ENCODE assay signal across 16 cellular contexts in genomic region chr16:46632778-46633733, GRCh38. TPM values are rescaled to one million over a fixed set of nuclear protein-coding genes. Genes with fewer than 3 reads are reported as not detected.
DNase-seq lines count a peak whose midpoint lies in the region; ATAC-seq and TF ChIP-seq lines count a peak whose summit lies in the region.
"Had no signal": no experiment of that assay in that cellular context is flagged by ENCODE, and none has a peak within 500 bp of the region (broad histone marks: within the 10 kb centered on the region; RNA-seq: fewer than 3 reads in every experiment).

No MANE protein-coding gene starts in this region.

- H3K27ac ChIP-seq in KMS-11 = peak overlapping the region; percentile 69
- H3K27ac ChIP-seq: body of pancreas, lower lobe of right lung had no signal

- no peaks in the 10 kb centered on the region for H3K9me3 ChIP-seq in Caco-2
- H3K9me3 ChIP-seq: body of pancreas, lower lobe of right lung had no signal

- H3K27me3 Mint-ChIP-seq in Caco-2 (ENCODE audit: insufficient read depth, unreplicated experiment) (no peaks in the 10 kb centered on the region), Calu3 (ENCODE audit: unreplicated experiment) (peaks cover 43% of the 10 kb centered on the region)
- H3K27me3 Mint-ChIP-seq: stimulated activated memory B cell treated with anti-CD40 and anti-IgM and Interleukin-4, amounts not matched to agents 10 μg/mL and 1 μg/mL and 100 μg/mL, for 72 hours had no signal

- H3K27me3 ChIP-seq in Caco-2 (replicated peaks; ENCODE audit: control insufficient read depth, insufficient read depth, low read length) (no peaks in the 10 kb centered on the region), KMS-11 (ENCODE audit: insufficient read depth, low read depth) (no peaks in the 10 kb centered on the region)
- H3K27me3 ChIP-seq: body of pancreas had no signal

- H4K20me1 ChIP-seq in KMS-11 (ENCODE audit: insufficient read depth) = no peaks in the 10 kb centered on the region

- peak overlapping the region; percentile 41; the same call in 1 of the 2 replicates for H3K9ac ChIP-seq in KMS-11

- peak overlapping the region; percentile 44; the same call in 1 of the 2 replicates for H2AFZ ChIP-seq in KMS-11 (ENCODE audit: low read depth)

- H3K79me2 ChIP-seq in KMS-11 (ENCODE audit: insufficient read depth, low read depth) = no peaks in the 10 kb centered on the region

- TSS peak; percentile 38 for BruUV-seq in Caco-2 (replicated peaks; lab: Mats Ljungman, UMichigan)
- no TSS peak for BruUV-seq in Calu3 (replicated peaks; lab: Mats Ljungman, UMichigan)

- TF ChIP-seq CTCF in Caco-2 (IDR thresholded peaks at IDR 0.05; ENCODE audit: insufficient read depth in 1 of 2, low read depth in 1 of 2, low read length in 1 of 2, severe bottlenecking in 1 of 2, unreplicated experiment in 1 of 2) (no peak), KMS-11 (conservative IDR thresholded peaks at IDR 0.05; ENCODE audit: low read depth, low read length) (no peak), Calu3 (IDR thresholded peaks at IDR 0.05; ENCODE audit: unreplicated experiment) (no peak)

- H3K36me3 Mint-ChIP-seq in Caco-2 (ENCODE audit: insufficient read depth, unreplicated experiment) (no peaks in the 10 kb centered on the region), Calu3 (ENCODE audit: insufficient read depth, unreplicated experiment) (no peaks in the 10 kb centered on the region)

- intact Hi-C loops in Caco-2 (cut with micrococcal nuclease; ENCODE audit: unreplicated experiment) (loop anchor here (5.0 kb wide), 1 partner anchor 174 kb away; no protein-coding TSS in a partner anchor), Calu3 (cut with micrococcal nuclease; ENCODE audit: unreplicated experiment) (no loop called here)

- peak overlapping the region; percentile 53 for H3K4me2 ChIP-seq in KMS-11

- ATAC-seq in GM19463 (IDR thresholded peaks at IDR 0.05; ENCODE audit: unreplicated experiment) = no peak
- ATAC-seq: body of pancreas; lower lobe of right lung; stimulated activated memory B cell treated with anti-CD40 and anti-IgM and Interleukin-4, amounts not matched to agents 10 μg/mL and 1 μg/mL and 100 μg/mL, for 72 hours had no signal

- DNase-seq in Caco-2 (peak; percentile 60 to 61), SK-N-DZ (ENCODE audit: low spot score) (peak; percentile 87), iPS-NIHi7 (ENCODE audit: extremely low spot score) (peak; percentile 70), T-helper 2 cell (no peak), Calu3 (no peak)
- no peak for DNase-seq in activated effector memory CD4-positive, alpha-beta T cell treated with anti-CD3 and anti-CD28 coated beads, Interleukin-2, amount 50 U/mL, for 16 hours
- DNase-seq: activated CD4-positive, alpha-beta T cell treated with anti-CD3 and anti-CD28 coated beads for 48 hours; body of pancreas; effector memory CD4-positive, alpha-beta T cell; lower lobe of right lung; NCI-H1436 treated with DMSO at 0.1 percent for 48 hours; T-helper 1 cell had no signal

- H3K4me3 Mint-ChIP-seq in Caco-2 (ENCODE audit: unreplicated experiment) (peak overlapping the region; percentile 71), Calu3 (ENCODE audit: low read depth, unreplicated experiment) (no peak overlapping the region)
- H3K4me3 Mint-ChIP-seq: stimulated activated memory B cell treated with anti-CD40 and anti-IgM and Interleukin-4, amounts not matched to agents 10 μg/mL and 1 μg/mL and 100 μg/mL, for 72 hours had no signal

- H3K4me1 ChIP-seq in Caco-2 = peaks cover 6% of the 10 kb centered on the region; the same call in 1 of the 2 replicates
- H3K4me1 ChIP-seq in KMS-11 (ENCODE audit: low read depth, poor library complexity, severe bottlenecking) = peaks cover 15% of the 10 kb centered on the region
- H3K4me1 ChIP-seq: body of pancreas, lower lobe of right lung had no signal

- peak overlapping the region; percentile 27 for H3K4me3 ChIP-seq in Caco-2 (ENCODE audit: low read depth, low read length)
- no peak overlapping the region for H3K4me3 ChIP-seq in KMS-11 (IDR thresholded peaks at IDR 0.05; ENCODE audit: insufficient read depth, low read depth, low read length)
- H3K4me3 ChIP-seq: body of pancreas, lower lobe of right lung had no signal

- H3K9me3 Mint-ChIP-seq in Caco-2 (ENCODE audit: unreplicated experiment) (no peaks in the 10 kb centered on the region), Calu3 (ENCODE audit: low read depth, unreplicated experiment) (no peaks in the 10 kb centered on the region)
- H3K9me3 Mint-ChIP-seq: activated T-helper 2 cell treated with anti-CD3 and anti-CD28 coated beads, Interferon-gamma antibody, Interleukin-2, Interleukin-4, amounts not matched to agents 10 μg/mL and 5 μg/mL and 100 μg/mL, durations not matched to agents 14 hours and 24 hours and 36 hours; stimulated activated memory B cell treated with anti-CD40 and anti-IgM and Interleukin-4, amounts not matched to agents 10 μg/mL and 1 μg/mL and 100 μg/mL, for 72 hours had no signal

- H3K4me1 Mint-ChIP-seq in Caco-2 (ENCODE audit: low read depth, unreplicated experiment) (no peaks in the 10 kb centered on the region), Calu3 (ENCODE audit: low read depth, unreplicated experiment) (peaks cover 11% of the 10 kb centered on the region)

- POLR2A ChIA-PET in Caco-2 (lab: Charles Lee) = interaction anchor here (0.6 to 0.9 kb wide), 2 partner anchors 12 to 57 kb away, joined by 3 to 5 read pairs; partner anchors contain the start of genes ORC6 and SHCBP1

- no peaks in the 10 kb centered on the region for H3K36me3 ChIP-seq in Caco-2 (ENCODE audit: control insufficient read depth, insufficient read depth, low read length)
- no peaks in the 10 kb centered on the region for H3K36me3 ChIP-seq in KMS-11 (ENCODE audit: insufficient read depth)
- H3K36me3 ChIP-seq: lower lobe of right lung had no signal

- CTCF ChIA-PET in Caco-2 (lab: Charles Lee) (interaction anchor here (1.0 kb wide), 1 partner anchor 41 kb away, joined by 4 read pairs; no protein-coding TSS in a partner anchor), Calu3 (lab: Charles Lee) (interaction anchor here (0.6 kb wide), 1 partner anchor 85 kb away, joined by 3 read pairs; no protein-coding TSS in a partner anchor)

- H3K27ac Mint-ChIP-seq in Caco-2 (ENCODE audit: unreplicated experiment) = no peak overlapping the region
- no peak overlapping the region for H3K27ac Mint-ChIP-seq in Calu3 (ENCODE audit: unreplicated experiment)
- H3K27ac Mint-ChIP-seq: activated T-helper 2 cell treated with anti-CD3 and anti-CD28 coated beads, Interferon-gamma antibody, Interleukin-2, Interleukin-4, amounts not matched to agents 10 μg/mL and 5 μg/mL and 100 μg/mL, durations not matched to agents 14 hours and 24 hours and 36 hours; stimulated activated memory B cell treated with anti-CD40 and anti-IgM and Interleukin-4, amounts not matched to agents 10 μg/mL and 1 μg/mL and 100 μg/mL, for 72 hours had no signal

RNA-seq across cellular contexts. Expression of gene SHCBP1, which starts 11.9 kb away (rescaled TPM):
- total RNA-seq in Caco-2 (2022) (21.8 and 23.3 TPM in 2 replicates), Calu3 (2022) (43.2 and 54.8 TPM in 2 replicates)
- 9.7 and 11.4 TPM in 2 replicates for polyA plus RNA-seq in SK-N-DZ (2014; cell fraction: cytosol; rRNA removed)
- 5.0 and 14.0 TPM in 2 replicates for polyA plus RNA-seq in SK-N-DZ (2014; cell fraction: nucleus; rRNA removed)

RNA-seq across cellular contexts. Expression of gene VPS35, which starts 55.9 kb away (rescaled TPM):
- 120 and 135 TPM in 2 replicates for total RNA-seq in Caco-2 (2022)
- polyA plus RNA-seq in SK-N-DZ (2014; cell fraction: cytosol; rRNA removed) = 86.1 and 150 TPM in 2 replicates
- polyA plus RNA-seq in SK-N-DZ (2014; cell fraction: nucleus; rRNA removed) = 49.8 and 110 TPM in 2 replicates
- total RNA-seq in Calu3 (2022) = 168 and 181 TPM in 2 replicates

RNA-seq across cellular contexts. Expression of gene ORC6, which starts 56.4 kb away (rescaled TPM):
- total RNA-seq in Caco-2 (2022) = 55.2 and 56.3 TPM in 2 replicates
- polyA plus RNA-seq in SK-N-DZ (2014; cell fraction: cytosol; rRNA removed) = 160 and 178 TPM in 2 replicates
- polyA plus RNA-seq in SK-N-DZ (2014; cell fraction: nucleus; rRNA removed) = 80.6 and 105 TPM in 2 replicates
- 64.9 and 68.3 TPM in 2 replicates for total RNA-seq in Calu3 (2022)

Comparison
In these comparisons a context has a peak if more than half of its experiments do, and no peak if none do; other contexts are left out.
1. DNase-seq: peak in Caco-2 (2 of 2), SK-N-DZ (single experiment) and iPS-NIHi7 (single experiment); none in activated effector memory CD4-positive, alpha-beta T cell treated with anti-CD3 and anti-CD28 coated beads, Interleukin-2, amount 50 U/mL, for 16 hours (single experiment), T-helper 2 cell (0 of 5) and Calu3 (single experiment).